26 cellular contexts compared by ENCODE assay signal in the genomic region with DNA sequence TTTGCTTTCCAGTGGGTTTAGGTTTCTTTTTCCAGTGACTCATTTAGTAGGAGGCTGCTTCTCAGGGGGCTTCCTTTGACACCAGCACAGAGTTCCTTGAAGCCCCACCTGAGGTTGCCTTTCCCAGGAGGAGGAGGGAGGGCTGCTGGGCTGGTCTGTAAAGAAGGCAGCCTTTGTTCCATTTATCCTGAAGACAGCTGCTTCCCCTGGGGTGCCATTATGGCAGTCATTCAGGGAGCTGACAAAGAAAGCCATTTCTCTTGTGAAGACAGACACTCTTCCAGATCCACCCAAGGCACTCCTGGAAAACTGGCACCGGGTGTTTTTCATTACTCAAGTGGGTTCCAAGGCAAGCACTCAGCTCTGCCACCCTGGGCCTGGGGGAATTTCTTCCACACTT.
"Had no signal": no experiment of that assay in that cellular context is flagged by ENCODE, and none has a peak within 500 bp of the region (broad histone marks: within the 10 kb centered on the region; RNA-seq: fewer than 3 reads in every experiment).

No MANE protein-coding gene starts in this region.

- H3K36me3 ChIP-seq: MG63 had no signal

- DNase-seq: activated CD4-positive, alpha-beta T cell treated with anti-CD3 and anti-CD28 coated beads for 48 hours; activated CD4-positive, alpha-beta T cell treated with anti-CD3 and anti-CD28 coated beads, Interleukin-2, amount 50 U/mL, for 4 hours; activated CD4-positive, CD25-positive, alpha-beta regulatory T cell treated with anti-CD3 and anti-CD28 coated beads, Interleukin-2, amount 50 U/mL, for 72 hours; activated CD8-positive, alpha-beta memory T cell treated with anti-CD3 and anti-CD28 coated beads, Interleukin-2, amount 50 U/mL, for 48 hours; activated CD8-positive, alpha-beta T cell treated with anti-CD3 and anti-CD28 coated beads, Interleukin-2, amount 10 ng/mL, durations not matched to agents 7 days and 5 days; activated naive CD4-positive, alpha-beta T cell treated with Interleukin-2 at 50 U/mL for 16 hours; activated naive CD8-positive, alpha-beta T cell treated with anti-CD3 and anti-CD28 coated beads, Interleukin-2, amount 50 U/mL, for 24 hours; activated T-cell treated with anti-CD3 and anti-CD28 coated beads, Interleukin-2, amount 50 U/mL, for 1 hour; amniotic stem cell; body of pancreas; central memory CD4-positive, alpha-beta T cell; MG63; MV-4-11; NCI-H1092 treated with DMSO at 0.1 percent for 48 hours; NCI-H1417 treated with DMSO at 0.1 percent for 48 hours; NCI-H1694; NCI-H2029; NCI-H2107; NCI-H524 treated with DMSO at 0.1 percent for 48 hours; NCI-H82; RPMI8226; T-helper 9 cell had no signal

- H3K27ac ChIP-seq: ascending aorta, body of pancreas had no signal

- ATAC-seq: activated CD8-positive, alpha-beta T cell treated with anti-CD3 and anti-CD28 coated beads, Interleukin-2, amount 10 ng/mL, durations not matched to agents 7 days and 5 days; activated naive CD4-positive, alpha-beta T cell treated with anti-CD3 and anti-CD28 coated beads, Interleukin-2, amount 50 U/mL, for 72 hours; activated naive CD8-positive, alpha-beta T cell treated with anti-CD3 and anti-CD28 coated beads, Interleukin-2, amount 50 U/mL, for 24 hours; body of pancreas; Right ventricle myocardium inferior; WTC11 had no signal

- H3K9me3 ChIP-seq: ascending aorta, body of pancreas had no signal

- H3K27me3 ChIP-seq: ascending aorta, body of pancreas, MG63 had no signal

- H3K4me3 ChIP-seq: ascending aorta, body of pancreas, MG63 had no signal
